21 cellular contexts compared by ENCODE assay signal in genomic region chrX:88397551-88397950, GRCh38.
DNase-seq lines count a peak whose midpoint lies in the region; ATAC-seq, FAIRE-seq and TF ChIP-seq lines count a peak whose summit lies in the region.
"Had no signal": no experiment of that assay in that cellular context is flagged by ENCODE, and none has a peak within 500 bp of the region (broad histone marks: within the 10 kb centered on the region; RNA-seq: fewer than 3 reads in every experiment).

No MANE protein-coding gene starts in this region.

- no peak overlapping the region for H2AK5ac ChIP-seq in IMR-90 (ENCODE audit: low read depth, low read length)

- H3K23ac ChIP-seq in IMR-90 (ENCODE audit: low read depth, low read length) = no peak overlapping the region

- no peak overlapping the region for H3K4me2 ChIP-seq in IMR-90 (ENCODE audit: low read depth, low read length)

- in situ Hi-C loops in IMR-90 (cut with MboI; ENCODE audit: low sequenced_read_pairs) = no loop called here

- POLR2A ChIA-PET in IMR-90 (lab: Charles Lee; ENCODE audit: unreplicated experiment) = no interaction called here

- H3K4ac ChIP-seq in IMR-90 (ENCODE audit: low read depth, low read length) = no peak overlapping the region

- CTCF ChIA-PET in IMR-90 (lab: Yijun Ruan, JAX) = no interaction called here

- no peak overlapping the region for H3K27ac Mint-ChIP-seq in neural crest cell (ENCODE audit: unreplicated experiment)

- H2AFZ ChIP-seq in IMR-90 (replicated peaks; ENCODE audit: low read length, poor library complexity) = no peak overlapping the region

- H2BK15ac ChIP-seq in IMR-90 (ENCODE audit: low read depth, low read length) = no peak overlapping the region

- peak; percentile 84 for FAIRE-seq in colon (lab: Jason Lieb, UNC)
- FAIRE-seq: H1, HTR-8/SVneo, K562 had no signal

- no peak overlapping the region for H3K4me3 ChIP-seq in IMR-90 (ENCODE audit: insufficient read depth, low read depth, low read length)
- H3K4me3 ChIP-seq: K562 had no signal

- no peaks in the 10 kb centered on the region for H3K79me1 ChIP-seq in IMR-90 (ENCODE audit: low read depth in 1 of 2, low read length in 2 of 2)

- H3K4me1 ChIP-seq in IMR-90 (ENCODE audit: control insufficient read depth, insufficient read depth, low read length) = no peaks in the 10 kb centered on the region
- H3K4me1 ChIP-seq: Caco-2 had no signal

- H4K20me1 ChIP-seq in IMR-90 (ENCODE audit: insufficient read depth, low read length) = no peaks in the 10 kb centered on the region

- no peaks in the 10 kb centered on the region for H3K9me3 Mint-ChIP-seq in neural crest cell

- H3K18ac ChIP-seq in IMR-90 (ENCODE audit: low read depth, low read length) = no peak overlapping the region

- ATAC-seq in IMR-90 (ENCODE audit: low read depth) (no peak), HG02981 (IDR thresholded peaks at IDR 0.05; ENCODE audit: unreplicated experiment) (no peak)
- ATAC-seq: K562, Panc1 had no signal

- no peak overlapping the region for H2AK9ac ChIP-seq in IMR-90 (replicated peaks; ENCODE audit: low read depth, low read length, poor library complexity)

- H3K36me3 ChIP-seq in IMR-90 (ENCODE audit: control insufficient read depth, insufficient read depth, low read length) = no peaks in the 10 kb centered on the region

- no peak overlapping the region for H3K27ac ChIP-seq in IMR-90 (ENCODE audit: insufficient read depth, low read length)

- H3K9ac ChIP-seq in IMR-90 (ENCODE audit: low read depth, low read length) = no peak overlapping the region

- H3K36me3 Mint-ChIP-seq in neural crest cell (ENCODE audit: low read depth) = no peaks in the 10 kb centered on the region

- no TSS peak for BruUV-seq in IMR-90 (replicated peaks; lab: Mats Ljungman, UMichigan)

- H3K9me1 ChIP-seq in IMR-90 (ENCODE audit: insufficient read depth, low read length) = no peaks in the 10 kb centered on the region

- intact Hi-C loops in IMR-90 (cut with micrococcal nuclease) = no loop called here

- no peak overlapping the region for H4K5ac ChIP-seq in IMR-90 (ENCODE audit: low read depth, low read length)

- H3K4me1 Mint-ChIP-seq in neural crest cell = peaks cover 8% of the 10 kb centered on the region

- peak; percentile 9 for DNase-seq in DMS53 (lab: John Stamatoyannopoulos, UW)
- no peak for DNase-seq in DMS53 treated with DMSO at 0.1 percent for 48 hours (lab: John Stamatoyannopoulos, UW; ENCODE audit: unreplicated experiment)
- DNase-seq in IMR-90 = no peak
- DNase-seq in neural crest cell (ENCODE audit: low read depth, low spot score) = no peak
- DNase-seq in NCI-H226 = no peak
- no peak for DNase-seq in kidney tubule cell (ENCODE audit: low spot score)
- DNase-seq: Caco-2, DMS79 treated with DMSO at 0.1 percent for 48 hours, GDM1, NCI-H1048, NCI-H146, NCI-H2081 treated with DMSO at 0.1 percent for 48 hours, NCI-H2227 treated with DMSO at 0.1 percent for 48 hours, NCI-H526, SHP77 treated with DMSO at 0.1 percent for 48 hours had no signal

- no peak overlapping the region for H2BK120ac ChIP-seq in IMR-90 (ENCODE audit: low read depth, low read length)

- H3K4me3 Mint-ChIP-seq in neural crest cell = no peak overlapping the region

- TF ChIP-seq CTCF in IMR-90 (conservative IDR thresholded peaks at IDR 0.05; ENCODE audit: low read depth, low read length) (0 out of 2 replicates have a peak, but pooled peaks have one; percentile 1), neural crest cell (conservative IDR thresholded peaks at IDR 0.05) (peak; percentile 56)

- H3K27me3 ChIP-seq in IMR-90 (ENCODE audit: control insufficient read depth, insufficient read depth, low read length) = no peaks in the 10 kb centered on the region

- H3K27me3 Mint-ChIP-seq in neural crest cell (ENCODE audit: low read depth) = no peaks in the 10 kb centered on the region

- H3K56ac ChIP-seq in IMR-90 (ENCODE audit: extremely low read depth, insufficient read depth, low read length) = no peak overlapping the region

- no CpG with 5 or more reads among the region's 2 CpGs for WGBS in IMR-90 (ENCODE audit: extremely low coverage in 2 of 2, insufficient read length in 1 of 2), 2 experiments

- dilution Hi-C loops in IMR-90 (cut with HindIII; ENCODE audit: low sequenced_read_pairs, unreplicated experiment) = no loop called here

- no peak overlapping the region for H2BK5ac ChIP-seq in IMR-90 (ENCODE audit: low read depth, low read length, poor library complexity, severe bottlenecking)

- H3K9me3 ChIP-seq in IMR-90 (ENCODE audit: control insufficient read depth, insufficient read depth, low read length) = no peaks in the 10 kb centered on the region
- H3K9me3 ChIP-seq: Caco-2 had no signal

- H4K8ac ChIP-seq in IMR-90 (ENCODE audit: low read depth in 2 of 2, low read length in 2 of 2) = no peak overlapping the region

- H4K91ac ChIP-seq in IMR-90 (ENCODE audit: insufficient read depth, low read depth, low read length) = no peak overlapping the region

- H3K14ac ChIP-seq in IMR-90 (replicated peaks; ENCODE audit: low read depth, low read length) = no peak overlapping the region

- H2BK20ac ChIP-seq in IMR-90 (ENCODE audit: low read depth, low read length) = no peak overlapping the region

- no peak for TF ChIP-seq RAD21 in IMR-90 (IDR thresholded peaks at IDR 0.05; ENCODE audit: low read length)

- TF ChIP-seq POLR2A in IMR-90 (IDR thresholded peaks at IDR 0.05; ENCODE audit: low read depth, low read length) = no peak

TF ChIP-seq in IMR-90, 13 proteins besides CTCF, POLR2A, EP300 and RAD21:
- no peak for TF ChIP-seq USF2 (IDR thresholded peaks at IDR 0.05; ENCODE audit: low read depth, low read length)
- no peak for TF ChIP-seq RFX5 (IDR thresholded peaks at IDR 0.05; ENCODE audit: low read depth, low read length)
- no peak for TF ChIP-seq CEBPB (IDR thresholded peaks at IDR 0.05; ENCODE audit: low read depth, low read length)
- no peak for TF ChIP-seq NFE2L2 (IDR thresholded peaks at IDR 0.05; ENCODE audit: low read depth, low read length)
- no peak for TF ChIP-seq RCOR1 (IDR thresholded peaks at IDR 0.05; ENCODE audit: insufficient replicate concordance, low read length)
- TF ChIP-seq SMC3 (IDR thresholded peaks at IDR 0.05; ENCODE audit: low read depth, low read length) = no peak
- TF ChIP-seq MXI1 (IDR thresholded peaks at IDR 0.05; ENCODE audit: borderline replicate concordance, low read depth, low read length) = no peak
- no peak for TF ChIP-seq ELK1 (IDR thresholded peaks at IDR 0.05; ENCODE audit: borderline replicate concordance, low read depth, low read length)
- TF ChIP-seq MAFK (IDR thresholded peaks at IDR 0.05; ENCODE audit: low read depth, low read length) = no peak
- TF ChIP-seq FOS (IDR thresholded peaks at IDR 0.05; ENCODE audit: low read depth, low read length) = no peak
- no peak for TF ChIP-seq BHLHE40 (IDR thresholded peaks at IDR 0.05; ENCODE audit: low read depth, low read length)
- TF ChIP-seq CHD1 (IDR thresholded peaks at IDR 0.05; ENCODE audit: low read depth, low read length) = no peak
- TF ChIP-seq MAZ (IDR thresholded peaks at IDR 0.05; ENCODE audit: borderline replicate concordance, low read depth, low read length) = no peak
